Comparison of ENCODE assay signal across 15 cellular contexts in the genomic region with DNA sequence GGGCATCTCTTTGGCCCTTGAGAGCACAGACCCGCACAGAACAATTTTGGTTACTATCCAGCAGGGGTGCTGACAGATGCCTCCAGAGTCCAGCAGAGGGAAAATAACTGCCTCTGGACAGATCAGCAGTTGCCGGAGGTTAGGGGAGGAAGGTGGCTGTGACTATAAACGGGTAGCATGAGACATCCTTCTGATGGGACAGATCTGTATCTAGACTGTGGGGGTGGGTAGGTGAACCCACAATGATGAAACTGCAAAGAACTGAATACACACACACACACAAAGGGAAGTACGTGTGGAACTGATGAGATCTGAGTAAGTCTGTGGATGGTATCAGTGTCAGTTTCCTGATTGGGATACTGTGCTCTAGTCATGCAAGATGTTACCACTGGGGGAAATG. TPM values are rescaled to one million over a fixed set of nuclear protein-coding genes. Genes with fewer than 3 reads are reported as not detected.
DNase-seq lines count a peak whose midpoint lies in the region; ATAC-seq and TF ChIP-seq lines count a peak whose summit lies in the region.
"Had no signal": no experiment of that assay in that cellular context is flagged by ENCODE, and none has a peak within 500 bp of the region (broad histone marks: within the 10 kb centered on the region; RNA-seq: fewer than 3 reads in every experiment).

No MANE protein-coding gene starts in this region.

- DNase-seq in stimulated activated CD4-positive, alpha-beta T cell treated with anti-CD3 and anti-CD28 coated beads, Interleukin-15, amount 100 ng/mL, for 24 hours = peak; percentile 34
- DNase-seq in stimulated activated CD4-positive, alpha-beta T cell treated with anti-CD3 and anti-CD28 coated beads, Interleukin-12 subunit alpha, Interleukin-12 subunit beta, amount 100 ng/mL, for 4 hours = no peak
- DNase-seq in SKM-1 (lab: John Stamatoyannopoulos, UW; ENCODE audit: unreplicated experiment) (peak; percentile 8), heart right ventricle (peak in 1 of 2 donors; percentile 35), head of caudate nucleus (no peak), kidney tubule cell (ENCODE audit: low spot score) (no peak)
- DNase-seq: amniotic stem cell, BE2C, cerebellar nuclear complex, DMS53, NCI-H748 treated with DMSO at 0.1 percent for 48 hours, RPMI8226, upper lobe of right lung had no signal

- peaks cover 0 to 16% (median 0%) of the 10 kb centered on the region in 9 donors for H3K4me1 ChIP-seq in heart right ventricle
- H3K4me1 ChIP-seq: BE2C, lower lobe of right lung, upper lobe of right lung had no signal

- H3K4me3 ChIP-seq in heart right ventricle = no peak overlapping the region
- H3K4me3 ChIP-seq: lower lobe of right lung, upper lobe of right lung had no signal

- intact Hi-C loops in heart right ventricle (cut with DNase I) = no loop called here
- intact Hi-C loops in head of caudate nucleus (cut with DNase I) = no loop called here

- peak overlapping the region in 1 of 10 donors; percentile 40 for H3K27ac ChIP-seq in heart right ventricle
- H3K27ac ChIP-seq: lower lobe of right lung, upper lobe of right lung had no signal

- H3K9me3 ChIP-seq in heart right ventricle = peaks cover 0 to 3% (median 0%) of the 10 kb centered on the region in 11 donors
- H3K9me3 ChIP-seq: BE2C, lower lobe of right lung, upper lobe of right lung had no signal

- H3K36me3 ChIP-seq in heart right ventricle = peaks cover 0 to 59% (median 11%) of the 10 kb centered on the region in 9 donors
- H3K36me3 ChIP-seq: upper lobe of right lung had no signal

- ATAC-seq in heart right ventricle = peak; percentile 43 to 88 (median 72)
- ATAC-seq in GM21576 (IDR thresholded peaks at IDR 0.05; ENCODE audit: unreplicated experiment) = no peak
- ATAC-seq: upper lobe of right lung had no signal

- TF ChIP-seq CTCF in heart right ventricle (IDR thresholded peaks at IDR 0.05) = peak in 1 of 9 donors; percentile 5

- WGBS in heart right ventricle, 2 donors = 41 to 50% methylated on average over 4 of the region's 4 CpGs

- no peaks in the 10 kb centered on the region for H3K27me3 ChIP-seq in heart right ventricle
- H3K27me3 ChIP-seq: BE2C, upper lobe of right lung had no signal

RNA-seq across cellular contexts. Expression of a gene that starts 21.2 kb away (rescaled TPM):
- 10 to 100 TPM in 9 of 10 donors, 1 to 10 TPM in 1; 8.8 to 41.2 (median 17.9) TPM for total RNA-seq in heart right ventricle
- 10 to 100 TPM in 1 of 2 donors, 1 to 10 TPM in 1; 3.5 to 47.0 TPM for polyA plus RNA-seq in heart right ventricle

Comparison
In these comparisons a context has a peak if more than half of its experiments do, and no peak if none do; other contexts are left out.
1. DNase-seq: peak in stimulated activated CD4-positive, alpha-beta T cell treated with anti-CD3 and anti-CD28 coated beads, Interleukin-15, amount 100 ng/mL, for 24 hours (single experiment) and SKM-1 (single experiment); none in stimulated activated CD4-positive, alpha-beta T cell treated with anti-CD3 and anti-CD28 coated beads, Interleukin-12 subunit alpha, Interleukin-12 subunit beta, amount 100 ng/mL, for 4 hours (single experiment), head of caudate nucleus (0 of 42) and kidney tubule cell (single experiment).